13 cellular contexts compared by ENCODE assay signal in the genomic region with DNA sequence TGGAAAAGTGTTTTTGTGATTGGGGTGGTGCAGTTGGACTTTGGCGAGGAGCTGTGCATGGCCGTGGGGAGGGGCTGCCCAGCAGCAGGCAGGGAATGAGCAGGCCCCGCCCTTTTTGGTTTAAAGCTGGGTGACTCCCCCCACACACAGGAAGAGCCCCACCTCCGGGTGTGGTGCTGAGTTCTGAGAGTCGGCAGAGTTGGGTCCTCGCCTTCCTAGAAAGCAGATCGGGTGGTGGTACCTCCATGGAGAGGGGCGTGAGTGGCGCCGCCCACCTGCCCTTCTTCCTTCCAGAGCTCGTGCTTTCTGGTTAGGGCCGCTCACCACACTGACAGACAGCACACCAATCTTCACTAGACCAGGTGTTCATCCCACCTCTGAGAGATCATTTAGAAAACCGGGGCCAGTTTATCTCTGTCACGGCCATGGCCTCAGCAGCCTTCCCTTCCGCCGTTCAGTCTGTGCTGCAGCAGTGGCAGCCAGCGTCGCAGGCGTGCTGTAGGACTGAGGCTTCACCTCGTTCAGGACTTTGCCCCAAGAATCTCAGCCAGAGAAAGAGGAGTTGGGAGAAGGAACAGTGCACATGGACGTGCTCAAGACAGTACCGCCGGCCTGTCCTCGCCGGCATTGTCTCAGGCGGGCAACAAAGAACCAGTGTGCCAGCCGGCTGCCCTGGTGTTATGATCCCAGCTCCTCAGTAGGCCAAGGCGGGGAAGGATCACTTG.
DNase-seq lines count a peak whose midpoint lies in the region; ATAC-seq, FAIRE-seq and TF ChIP-seq lines count a peak whose summit lies in the region.
"Had no signal": no experiment of that assay in that cellular context is flagged by ENCODE, and none has a peak within 500 bp of the region (broad histone marks: within the 10 kb centered on the region; RNA-seq: fewer than 3 reads in every experiment).

No MANE protein-coding gene starts in this region.

- peaks cover 26% of the 10 kb centered on the region for H3K36me3 Mint-ChIP-seq in HFFc6 (ENCODE audit: low read depth)

- TF ChIP-seq POLR2A in tibial nerve (IDR thresholded peaks at IDR 0.05): no peak

- no peak overlapping the region for H3K4me3 Mint-ChIP-seq in HFFc6

- H3K9me3 ChIP-seq in small intestine (ENCODE audit: control insufficient read depth, low read depth) (no peaks in the 10 kb centered on the region), upper lobe of right lung (no peaks in the 10 kb centered on the region), tibial nerve (no peaks in the 10 kb centered on the region)

- peak overlapping the region; percentile 54 to 67 for H3K27ac ChIP-seq in small intestine (ENCODE audit: low read depth in 1 of 2, low read length in 1 of 2)
- H3K27ac ChIP-seq in upper lobe of right lung: peak overlapping the region; percentile 30
- H3K27ac ChIP-seq in tibial nerve: no peak overlapping the region

- H3K27me3 Mint-ChIP-seq in HFFc6 (ENCODE audit: insufficient read depth): no peaks in the 10 kb centered on the region

- peaks cover 5% of the 10 kb centered on the region; the same call in 1 of the 2 replicates for H3K4me1 Mint-ChIP-seq in HFFc6 (ENCODE audit: low read depth)

- intact Hi-C loops in cardiac septum (cut with DNase I) (no loop called here), Right ventricle myocardium inferior (cut with DNase I) (no loop called here), upper lobe of right lung (cut with DNase I) (no loop called here)

- H3K4me3 ChIP-seq in small intestine (ENCODE audit: low read depth in 1 of 2, low read length in 2 of 2) (no peak overlapping the region), upper lobe of right lung (no peak overlapping the region), tibial nerve (no peak overlapping the region)
- H3K4me3 ChIP-seq: lung had no signal

- H3K4me1 ChIP-seq in small intestine (ENCODE audit: control insufficient read depth in 2 of 2, insufficient read depth in 1 of 2, low read depth in 1 of 2, low read length in 1 of 2) (peaks cover 3 to 10% of the 10 kb centered on the region in 2 donors), upper lobe of right lung (no peaks in the 10 kb centered on the region), tibial nerve (no peaks in the 10 kb centered on the region)

- H3K36me3 ChIP-seq in small intestine (ENCODE audit: control insufficient read depth in 2 of 2, insufficient read depth in 2 of 2, low read length in 2 of 2) (peaks cover 0 to 9% of the 10 kb centered on the region in 2 donors), upper lobe of right lung (peaks cover 18% of the 10 kb centered on the region), tibial nerve (peaks cover 0 to 72% (median 5%) of the 10 kb centered on the region in 3 donors)

- H3K27ac Mint-ChIP-seq in HFFc6: no peak overlapping the region

- TF ChIP-seq EP300 in tibial nerve (IDR thresholded peaks at IDR 0.05): no peak

- no peak for ATAC-seq in Right ventricle myocardium inferior
- no peak for ATAC-seq in upper lobe of right lung
- ATAC-seq in GM19397 (IDR thresholded peaks at IDR 0.05; ENCODE audit: unreplicated experiment): no peak

- TF ChIP-seq CTCF in upper lobe of right lung (IDR thresholded peaks at IDR 0.05) (no peak), tibial nerve (IDR thresholded peaks at IDR 0.05) (no peak), HFFc6 (IDR thresholded peaks at IDR 0.05) (no peak)

- DNase-seq in cardiac septum (ENCODE audit: low spot score) (peak; percentile 68), Right ventricle myocardium inferior (ENCODE audit: missing footprints) (no peak), small intestine (peak; percentile 77), upper lobe of right lung (peak; percentile 57), tibial nerve (ENCODE audit: low spot score in 2 of 2) (no peak), HFFc6 (no peak)
- DNase-seq in activated gamma-delta T cell treated with anti-CD3 and anti-CD28 coated beads, Interleukin-2, amount 50 U/mL, for 16 hours (ENCODE audit: low read depth): peak; percentile 60
- DNase-seq: NCI-H1092 treated with DMSO at 0.1 percent for 48 hours had no signal

- no peak for FAIRE-seq in small intestine (lab: Jason Lieb, UNC)
- FAIRE-seq: A204.1, astrocyte, RCC 7860 had no signal

- H3K27me3 ChIP-seq in small intestine (ENCODE audit: control insufficient read depth in 2 of 2, insufficient read depth in 2 of 2, low read length in 2 of 2) (no peaks in the 10 kb centered on the region), upper lobe of right lung (no peaks in the 10 kb centered on the region), tibial nerve (no peaks in the 10 kb centered on the region)

- no peaks in the 10 kb centered on the region for H3K9me3 Mint-ChIP-seq in HFFc6

- WGBS in small intestine, 3 donors: 15 to 55% (median 31%) methylated on average over 25 to 28 of the region's 28 CpGs
- WGBS in tibial nerve, 2 donors: 83 to 89% methylated on average over 27 to 28 of the region's 28 CpGs

Comparison
In these comparisons a context has a peak if more than half of its experiments do, and no peak if none do; other contexts are left out.
1. DNase-seq: peak in cardiac septum (single experiment), activated gamma-delta T cell treated with anti-CD3 and anti-CD28 coated beads, Interleukin-2, amount 50 U/mL, for 16 hours (single experiment), small intestine (single experiment) and upper lobe of right lung (single experiment); none in Right ventricle myocardium inferior (single experiment), tibial nerve (0 of 2) and HFFc6 (single experiment).
2. H3K27ac ChIP-seq: peak in small intestine (2 of 2) and upper lobe of right lung (single experiment); none in tibial nerve (0 of 4).